Comparison of ENCODE assay signal across 34 cellular contexts in genomic region chr4:2136736-2137135, GRCh38.
"Had no signal": no experiment of that assay in that cellular context is flagged by ENCODE, and none has a peak within 500 bp of the region (broad histone marks: within the 10 kb centered on the region; RNA-seq: fewer than 3 reads in every experiment).

No MANE protein-coding gene starts in this region.

- ATAC-seq: activated CD8-positive, alpha-beta T cell treated with anti-CD3 and anti-CD28 coated beads for 36 hours; activated naive CD4-positive, alpha-beta T cell treated with anti-CD3 and anti-CD28 coated beads, Interleukin-2, amount 50 U/mL, for 72 hours; activated T-cell treated with anti-CD3 and anti-CD28 coated beads, Interleukin-2, amount 50 U/mL, for 4 hours; effector memory CD8-positive, alpha-beta T cell; gastrocnemius medialis; left cardiac atrium; sciatic nerve; stimulated activated memory B cell treated with anti-CD40 and anti-IgM and Interleukin-4, amounts not matched to agents 10 μg/mL and 1 μg/mL and 100 μg/mL, for 72 hours; stimulated activated naive CD8-positive, alpha-beta T cell treated with anti-CD3 and anti-CD28 coated beads, Interleukin-15, amount 100 ng/mL, for 72 hours had no signal

- H3K4me3 Mint-ChIP-seq: activated CD4-positive, alpha-beta T cell treated with anti-CD3 and anti-CD28 coated beads, Interleukin-2, amount 10 ng/mL, durations not matched to agents 7 days and 5 days; activated CD8-positive, alpha-beta T cell treated with anti-CD3 and anti-CD28 coated beads for 36 hours; activated T-cell treated with anti-CD3 and anti-CD28 coated beads, Interleukin-2, amount 50 U/mL, for 4 hours; effector memory CD8-positive, alpha-beta T cell; naive B cell; nephron progenitor cell; stimulated activated memory B cell treated with anti-CD40 and anti-IgM and Interleukin-4, amounts not matched to agents 10 μg/mL and 1 μg/mL and 100 μg/mL, for 72 hours; stimulated activated naive CD8-positive, alpha-beta T cell treated with anti-CD3 and anti-CD28 coated beads, Interleukin-15, amount 100 ng/mL, for 72 hours; T-helper 1 cell treated with Interleukin-12 subunit alpha and Interleukin-12 subunit beta and Interleukin-4 antibody, amounts not matched to agents 30 μg/mL and 1 μg/mL, for 36 hours had no signal

- H3K27me3 Mint-ChIP-seq: activated CD4-positive, alpha-beta T cell treated with anti-CD3 and anti-CD28 coated beads, Interleukin-2, amount 10 ng/mL, durations not matched to agents 7 days and 5 days; activated CD8-positive, alpha-beta T cell treated with anti-CD3 and anti-CD28 coated beads for 36 hours; stimulated activated naive CD8-positive, alpha-beta T cell treated with anti-CD3 and anti-CD28 coated beads, Interleukin-15, amount 100 ng/mL, for 72 hours had no signal

- H3K27ac ChIP-seq: coronary artery, dorsolateral prefrontal cortex, gastrocnemius medialis, neutrophil, prostate gland, thyroid gland, upper lobe of left lung, vagina had no signal

- DNase-seq: activated CD4-positive, alpha-beta T cell treated with anti-CD3 and anti-CD28 coated beads, Interleukin-2, amount 10 ng/mL, durations not matched to agents 7 days and 5 days; activated CD4-positive, CD25-positive, alpha-beta regulatory T cell treated with anti-CD3 and anti-CD28 coated beads, Interleukin-2, amount 50 U/mL, for 72 hours; activated CD8-positive, alpha-beta T cell treated with anti-CD3 and anti-CD28 coated beads for 36 hours; activated naive CD4-positive, alpha-beta T cell; activated T-cell treated with anti-CD3 and anti-CD28 coated beads, Interleukin-2, amount 50 U/mL, for 4 hours; cerebellar nuclear complex; dorsolateral prefrontal cortex; effector memory CD8-positive, alpha-beta T cell; erythroblast; glutamatergic neuron; islet precursor cell; left cardiac atrium; mammary epithelial cell; naive B cell; nephron progenitor cell; retina; small intestine; stimulated activated CD4-positive, alpha-beta T cell treated with anti-CD3 and anti-CD28 coated beads, Interleukin-1b, Interleukin-23, amount 100 ng/mL, for 48 hours; stimulated activated CD4-positive, alpha-beta T cell treated with anti-CD3 and anti-CD28 coated beads, Interleukin-4, amount 100 ng/mL, for 4 hours; stimulated activated CD8-positive, alpha-beta memory T cell treated with anti-CD3 and anti-CD28 coated beads, Interleukin-4, amount 100 ng/mL, for 48 hours; stimulated activated naive CD8-positive, alpha-beta T cell treated with anti-CD3 and anti-CD28 coated beads, Interleukin-15, amount 100 ng/mL, for 72 hours; T-helper 9 cell; upper lobe of left lung had no signal

- H3K27ac Mint-ChIP-seq: activated CD4-positive, alpha-beta T cell treated with anti-CD3 and anti-CD28 coated beads, Interleukin-2, amount 10 ng/mL, durations not matched to agents 7 days and 5 days; activated CD8-positive, alpha-beta T cell treated with anti-CD3 and anti-CD28 coated beads for 36 hours; activated naive CD4-positive, alpha-beta T cell treated with anti-CD3 and anti-CD28 coated beads, Interleukin-2, amount 50 U/mL, for 72 hours; activated T-helper 2 cell treated with anti-CD3 and anti-CD28 coated beads, Interferon-gamma antibody, Interleukin-2, Interleukin-4, amounts not matched to agents 10 μg/mL and 5 μg/mL and 100 μg/mL, durations not matched to agents 14 hours and 24 hours and 36 hours; effector memory CD8-positive, alpha-beta T cell; naive B cell; nephron progenitor cell; stimulated activated memory B cell treated with anti-CD40 and anti-IgM and Interleukin-4, amounts not matched to agents 10 μg/mL and 1 μg/mL and 100 μg/mL, for 72 hours; stimulated activated naive CD8-positive, alpha-beta T cell treated with anti-CD3 and anti-CD28 coated beads, Interleukin-15, amount 100 ng/mL, for 72 hours; T-helper 1 cell treated with Interleukin-12 subunit alpha and Interleukin-12 subunit beta and Interleukin-4 antibody, amounts not matched to agents 30 μg/mL and 1 μg/mL, for 36 hours had no signal

- H3K36me3 Mint-ChIP-seq: stimulated activated memory B cell treated with anti-CD40 and anti-IgM and Interleukin-4, amounts not matched to agents 10 μg/mL and 1 μg/mL and 100 μg/mL, for 72 hours had no signal

- H3K4me1 Mint-ChIP-seq: naive B cell; stimulated activated memory B cell treated with anti-CD40 and anti-IgM and Interleukin-4, amounts not matched to agents 10 μg/mL and 1 μg/mL and 100 μg/mL, for 72 hours had no signal
